Comparison of ENCODE assay signal across 13 cellular contexts in genomic region chr10:77328272-77328816, GRCh38.
DNase-seq lines count a peak whose midpoint lies in the region; ATAC-seq and TF ChIP-seq lines count a peak whose summit lies in the region.
"Had no signal": no experiment of that assay in that cellular context is flagged by ENCODE, and none has a peak within 500 bp of the region (broad histone marks: within the 10 kb centered on the region; RNA-seq: fewer than 3 reads in every experiment).

No MANE protein-coding gene starts in this region.

- no peaks in the 10 kb centered on the region for H3K9me3 Mint-ChIP-seq in Caco-2 (ENCODE audit: unreplicated experiment)

- peaks cover 22% of the 10 kb centered on the region for H3K4me1 ChIP-seq in Caco-2
- H3K4me1 ChIP-seq: breast epithelium had no signal

- H3K36me3 Mint-ChIP-seq in Caco-2 (ENCODE audit: insufficient read depth, unreplicated experiment) = no peaks in the 10 kb centered on the region

- no peak for TF ChIP-seq CTCF in Caco-2 (IDR thresholded peaks at IDR 0.05; ENCODE audit: insufficient read depth in 1 of 2, low read depth in 1 of 2, low read length in 1 of 2, severe bottlenecking in 1 of 2, unreplicated experiment in 1 of 2)
- TF ChIP-seq CTCF in VCaP (conservative IDR thresholded peaks at IDR 0.05) = no peak

- H3K27me3 Mint-ChIP-seq in Caco-2 (ENCODE audit: insufficient read depth, unreplicated experiment) = no peaks in the 10 kb centered on the region

- no peak overlapping the region for H3K4me3 Mint-ChIP-seq in Caco-2 (ENCODE audit: unreplicated experiment)

- CTCF ChIA-PET in Caco-2 (lab: Charles Lee) = no interaction called here

- intact Hi-C loops in Caco-2 (cut with micrococcal nuclease; ENCODE audit: unreplicated experiment) = loop anchor here (1.0 kb wide), 1 partner anchor 31 kb away; no protein-coding TSS in a partner anchor

- peak overlapping the region; percentile 53 for H3K27ac ChIP-seq in VCaP
- H3K27ac ChIP-seq: breast epithelium, HL-60, sigmoid colon, WERI-Rb-1 had no signal

- DNase-seq in Caco-2 = peak; percentile 57 to 76
- DNase-seq in H7 = peak; percentile 41
- peak; percentile 63 for DNase-seq in iPS-NIHi7 (ENCODE audit: extremely low spot score)
- no peak for DNase-seq in NCI-H1092 (lab: John Stamatoyannopoulos, UW)
- no peak for DNase-seq in NCI-H345 (lab: John Stamatoyannopoulos, UW)
- no peak for DNase-seq in NCI-H2227 (lab: John Stamatoyannopoulos, UW; ENCODE audit: unreplicated experiment)
- DNase-seq: sigmoid colon; stimulated activated naive CD4-positive, alpha-beta T cell; WERI-Rb-1 had no signal

- H3K27me3 ChIP-seq in Caco-2 (replicated peaks; ENCODE audit: control insufficient read depth, insufficient read depth, low read length) (no peaks in the 10 kb centered on the region), H7 (ENCODE audit: control insufficient read depth, insufficient read depth, low read length) (no peaks in the 10 kb centered on the region)
- H3K27me3 ChIP-seq: breast epithelium, sigmoid colon had no signal

- no peak for ATAC-seq in HG02763 (IDR thresholded peaks at IDR 0.05; ENCODE audit: unreplicated experiment)

- H3K27ac Mint-ChIP-seq in Caco-2 (ENCODE audit: unreplicated experiment) = no peak overlapping the region

- peaks cover 30% of the 10 kb centered on the region for H3K4me1 Mint-ChIP-seq in Caco-2 (ENCODE audit: low read depth, unreplicated experiment)

- H3K9me3 ChIP-seq in Caco-2 = no peaks in the 10 kb centered on the region
- H3K9me3 ChIP-seq: breast epithelium, sigmoid colon had no signal

- H3K36me3 ChIP-seq in Caco-2 (ENCODE audit: control insufficient read depth, insufficient read depth, low read length) (no peaks in the 10 kb centered on the region), H7 (replicated peaks; ENCODE audit: control insufficient read depth, insufficient read depth, low read length) (no peaks in the 10 kb centered on the region)
- H3K36me3 ChIP-seq: breast epithelium, sigmoid colon, WERI-Rb-1 had no signal

- no TSS peak for BruUV-seq in Caco-2 (replicated peaks; lab: Mats Ljungman, UMichigan)

- no peak overlapping the region for H3K4me3 ChIP-seq in Caco-2 (ENCODE audit: low read depth, low read length)
- H3K4me3 ChIP-seq in H7 (ENCODE audit: insufficient read depth, low read depth, low read length) = no peak overlapping the region
- H3K4me3 ChIP-seq: breast epithelium, sigmoid colon had no signal

- POLR2A ChIA-PET in Caco-2 (lab: Charles Lee) = no interaction called here

Comparison
In these comparisons a context has a peak if more than half of its experiments do, and no peak if none do; other contexts are left out.
1. DNase-seq: peak in Caco-2 (2 of 2), H7 (single experiment) and iPS-NIHi7 (single experiment); none in NCI-H1092 (single experiment), NCI-H345 (single experiment) and NCI-H2227 (single experiment).